In genomic region chr19:2700660-2701360, GRCh38 we compare ENCODE assay signal across 14 cellular contexts. TPM values are rescaled to one million over a fixed set of nuclear protein-coding genes. Genes with fewer than 3 reads are reported as not detected.
A peak's percentile ranks its signal among the peaks of the same experiment; 100 is the strongest.
DNase-seq lines count a peak whose midpoint lies in the region; ATAC-seq and TF ChIP-seq lines count a peak whose summit lies in the region.
"Had no signal": no experiment of that assay in that cellular context is flagged by ENCODE, and none has a peak within 500 bp of the region (broad histone marks: within the 10 kb centered on the region; RNA-seq: fewer than 3 reads in every experiment).

No MANE protein-coding gene starts in this region.

- no peak for TF ChIP-seq CTCF in left ventricle myocardium inferior (IDR thresholded peaks at IDR 0.05; ENCODE audit: borderline replicate concordance)

- ATAC-seq in left ventricle myocardium superior: no peak
- no peak for ATAC-seq in GM21390 (IDR thresholded peaks at IDR 0.05; ENCODE audit: unreplicated experiment)
- no peak for ATAC-seq in HG03039 (IDR thresholded peaks at IDR 0.05; ENCODE audit: unreplicated experiment)
- ATAC-seq: stimulated activated naive CD8-positive, alpha-beta T cell treated with anti-CD3 and anti-CD28 coated beads, Interleukin-15, amount 100 ng/mL, for 72 hours had no signal

- H3K27me3 ChIP-seq in left ventricle myocardium inferior (ENCODE audit: low read depth): peaks cover 18% of the 10 kb centered on the region
- H3K27me3 ChIP-seq: adrenal gland had no signal

- H3K9me3 ChIP-seq in left ventricle myocardium inferior (replicated peaks): no peaks in the 10 kb centered on the region
- H3K9me3 ChIP-seq: adrenal gland, SJSA1 had no signal

- H3K36me3 ChIP-seq in left ventricle myocardium inferior: no peaks in the 10 kb centered on the region
- H3K36me3 ChIP-seq: adrenal gland, SJSA1 had no signal

- intact Hi-C loops in left ventricle myocardium inferior (cut with micrococcal nuclease) (no loop called here), left ventricle myocardium superior (cut with micrococcal nuclease) (no loop called here)

- H3K4me1 ChIP-seq in left ventricle myocardium inferior: peaks cover 30% of the 10 kb centered on the region
- H3K4me1 ChIP-seq: SJSA1 had no signal

- H3K27ac ChIP-seq in left ventricle myocardium inferior (replicated peaks): no peak overlapping the region
- H3K27ac ChIP-seq: adrenal gland, GM23248, SJSA1 had no signal

- H3K4me3 ChIP-seq in left ventricle myocardium inferior: peak overlapping the region; percentile 67
- H3K4me3 ChIP-seq: adrenal gland, GM23248, SJSA1 had no signal

- DNase-seq in left ventricle myocardium inferior (no peak), left ventricle myocardium superior (no peak), globus pallidus (ENCODE audit: low spot score) (peak; percentile 34), superior temporal gyrus (ENCODE audit: extremely low spot score) (peak; percentile 42)
- DNase-seq: activated CD4-positive, alpha-beta T cell treated with anti-CD3 and anti-CD28 coated beads, Interleukin-2, amount 50 U/mL, for 48 hours; adrenal gland; GF-D8; GM23248; hippocampal formation; NCI-H524; stimulated activated naive CD8-positive, alpha-beta T cell treated with anti-CD3 and anti-CD28 coated beads, Interleukin-15, amount 100 ng/mL, for 72 hours had no signal

RNA-seq across cellular contexts. Expression of gene GNG7, which starts 1.7 kb away (rescaled TPM):
- total RNA-seq in left ventricle myocardium inferior (46.6 TPM), left ventricle myocardium superior (39.3 TPM)

RNA-seq across cellular contexts. Expression of gene DIRAS1, which starts 20.4 kb away (rescaled TPM):
- total RNA-seq in left ventricle myocardium inferior (195 TPM), left ventricle myocardium superior (241 TPM)
- total RNA-seq: SJSA1 had no signal

RNA-seq across cellular contexts. Expression of gene SLC39A3, which starts 39.0 kb away (rescaled TPM):
- 22.6 TPM for total RNA-seq in left ventricle myocardium inferior
- total RNA-seq in left ventricle myocardium superior: 26.6 TPM

Comparison
In these comparisons a context has a peak if more than half of its experiments do, and no peak if none do; other contexts are left out.
1. DNase-seq: peak in globus pallidus (single experiment) and superior temporal gyrus (single experiment); none in left ventricle myocardium inferior (single experiment) and left ventricle myocardium superior (single experiment).